Comparison of ENCODE assay signal across 9 cellular contexts in genomic region chr1:153548722-153549695, GRCh38. TPM values are rescaled to one million over a fixed set of nuclear protein-coding genes. Genes with fewer than 3 reads are reported as not detected.
DNase-seq lines count a peak whose midpoint lies in the region; ATAC-seq and TF ChIP-seq lines count a peak whose summit lies in the region.
"Had no signal": no experiment of that assay in that cellular context is flagged by ENCODE, and none has a peak within 500 bp of the region (broad histone marks: within the 10 kb centered on the region; RNA-seq: fewer than 3 reads in every experiment).

A gene with protein sequence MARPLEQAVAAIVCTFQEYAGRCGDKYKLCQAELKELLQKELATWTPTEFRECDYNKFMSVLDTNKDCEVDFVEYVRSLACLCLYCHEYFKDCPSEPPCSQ (minus strand): TSS chr1:153549258. CDS start chr1:153548485, 773 bp downstream.

- no peaks in the 10 kb centered on the region for H3K27me3 ChIP-seq in transverse colon

- TF ChIP-seq EP300 in transverse colon (IDR thresholded peaks at IDR 0.05; ENCODE audit: low read depth) = peak; percentile 39

- H3K4me3 Mint-ChIP-seq in activated T-helper 2 cell treated with anti-CD3 and anti-CD28 coated beads, Interferon-gamma antibody, Interleukin-2, Interleukin-4, amounts not matched to agents 10 μg/mL and 5 μg/mL and 100 μg/mL, durations not matched to agents 14 hours and 24 hours and 36 hours (ENCODE audit: low read depth) = no peak within 1 kb of the TSS

- peak within 1 kb of the TSS; percentile 34 to 60 (median 57) for H3K27ac ChIP-seq in transverse colon

- TF ChIP-seq CTCF in transverse colon (IDR thresholded peaks at IDR 0.05) = no peak

- peaks cover 42 to 57% (median 48%) of the 10 kb centered on the region in 4 donors for H3K4me1 ChIP-seq in transverse colon

- H3K9me3 ChIP-seq in transverse colon = no peaks in the 10 kb centered on the region

- TF ChIP-seq POLR2A in transverse colon (IDR thresholded peaks at IDR 0.05) = no peak

- no peak for ATAC-seq in GM18858 (IDR thresholded peaks at IDR 0.05; ENCODE audit: unreplicated experiment)

- peaks cover 11% of the 10 kb centered on the region for H3K36me3 Mint-ChIP-seq in activated T-helper 2 cell treated with anti-CD3 and anti-CD28 coated beads, Interferon-gamma antibody, Interleukin-2, Interleukin-4, amounts not matched to agents 10 μg/mL and 5 μg/mL and 100 μg/mL, durations not matched to agents 14 hours and 24 hours and 36 hours (ENCODE audit: low read depth)

- DNase-seq in DMS53 (lab: John Stamatoyannopoulos, UW) (peak; percentile 19), DMS53 treated with DMSO at 0.1 percent for 48 hours (lab: John Stamatoyannopoulos, UW; ENCODE audit: unreplicated experiment) (no peak), astrocyte of the hippocampus (ENCODE audit: low read depth, low spot score) (peak; percentile 94), kidney glomerular epithelial cell (lab: John Stamatoyannopoulos, UW) (peak; percentile 90), transverse colon (peak; percentile 51), NCI-H1048 (lab: John Stamatoyannopoulos, UW) (no peak)
- no peak for DNase-seq in activated T-helper 2 cell treated with anti-CD3 and anti-CD28 coated beads, Interferon-gamma antibody, Interleukin-2, Interleukin-4, amounts not matched to agents 10 μg/mL and 5 μg/mL and 100 μg/mL, durations not matched to agents 14 hours and 24 hours and 36 hours (ENCODE audit: low spot score)
- DNase-seq: 8988T had no signal

- H3K27ac Mint-ChIP-seq in activated T-helper 2 cell treated with anti-CD3 and anti-CD28 coated beads, Interferon-gamma antibody, Interleukin-2, Interleukin-4, amounts not matched to agents 10 μg/mL and 5 μg/mL and 100 μg/mL, durations not matched to agents 14 hours and 24 hours and 36 hours = no peak within 1 kb of the TSS

- intact Hi-C loops in transverse colon (cut with DNase I; ENCODE audit: low total_unique reads) = loop anchor here (1.0 kb wide), 1 partner anchor 41 kb away; no protein-coding TSS in a partner anchor
- intact Hi-C loops in activated T-helper 2 cell treated with anti-CD3 and anti-CD28 coated beads, Interferon-gamma antibody, Interleukin-2, Interleukin-4, amounts not matched to agents 10 μg/mL and 5 μg/mL and 100 μg/mL, durations not matched to agents 14 hours and 24 hours and 36 hours (cut with micrococcal nuclease) = loop anchor here (5.0 to 10.0 kb wide), 2 partner anchors 123 to 416 kb away; partner anchors contain the start of genes CREB3L4, ILF2 and SLC39A1

- no peaks in the 10 kb centered on the region for H3K9me3 Mint-ChIP-seq in activated T-helper 2 cell treated with anti-CD3 and anti-CD28 coated beads, Interferon-gamma antibody, Interleukin-2, Interleukin-4, amounts not matched to agents 10 μg/mL and 5 μg/mL and 100 μg/mL, durations not matched to agents 14 hours and 24 hours and 36 hours

- peaks cover 41% of the 10 kb centered on the region for H3K4me1 Mint-ChIP-seq in activated T-helper 2 cell treated with anti-CD3 and anti-CD28 coated beads, Interferon-gamma antibody, Interleukin-2, Interleukin-4, amounts not matched to agents 10 μg/mL and 5 μg/mL and 100 μg/mL, durations not matched to agents 14 hours and 24 hours and 36 hours (ENCODE audit: low read depth)

- in situ Hi-C loops in transverse colon (cut with MboI; ENCODE audit: low pct_ligation_motif_present in 1 of 4, low pct_unique_long_range_greater_than_20kb in 1 of 4, low sequenced_read_pairs in 3 of 4) = loop anchor here in 1 of 4 donors (25.0 kb wide), 1 partner anchor 438 kb away; the partner anchor contains the start of genes JTB, RAB13 and RPS27

- H3K27me3 Mint-ChIP-seq in activated T-helper 2 cell treated with anti-CD3 and anti-CD28 coated beads, Interferon-gamma antibody, Interleukin-2, Interleukin-4, amounts not matched to agents 10 μg/mL and 5 μg/mL and 100 μg/mL, durations not matched to agents 14 hours and 24 hours and 36 hours (ENCODE audit: low read depth) = peaks cover 1% of the 10 kb centered on the region

- no peaks in the 10 kb centered on the region for H3K36me3 ChIP-seq in transverse colon

- H3K4me3 ChIP-seq in transverse colon = no peak within 1 kb of the TSS

- WGBS in transverse colon (ENCODE audit: low coverage in 1 of 2), 2 donors = 54 to 68% methylated on average over 2 to 14 of the region's 14 CpGs

RNA-seq across cellular contexts. Expression of the gene that starts here (rescaled TPM):
- total RNA-seq in transverse colon = under 1 TPM in 1 of 4 donors, not detected in 3; 0.64 TPM
- total RNA-seq in activated T-helper 2 cell treated with anti-CD3 and anti-CD28 coated beads, Interferon-gamma antibody, Interleukin-2, Interleukin-4, amounts not matched to agents 10 μg/mL and 5 μg/mL and 100 μg/mL, durations not matched to agents 14 hours and 24 hours and 36 hours = not detected in 2 replicates

Comparison
In these comparisons a context has a peak if more than half of its experiments do, and no peak if none do; other contexts are left out.
1. DNase-seq: peak in DMS53 (single experiment), astrocyte of the hippocampus (single experiment) and kidney glomerular epithelial cell (single experiment); none in DMS53 treated with DMSO at 0.1 percent for 48 hours (single experiment), activated T-helper 2 cell treated with anti-CD3 and anti-CD28 coated beads, Interferon-gamma antibody, Interleukin-2, Interleukin-4, amounts not matched to agents 10 μg/mL and 5 μg/mL and 100 μg/mL, durations not matched to agents 14 hours and 24 hours and 36 hours (single experiment) and NCI-H1048 (single experiment).
2. Peak in DNase-seq and H3K27ac ChIP-seq in transverse colon; RNA of the gene not detected or under 1 TPM.